ENCODE assay signal across 8 cellular contexts in genomic region chr9:32550609-32551490, GRCh38. TPM values are rescaled to one million over a fixed set of nuclear protein-coding genes. Genes with fewer than 3 reads are reported as not detected.
DNase-seq lines count a peak whose midpoint lies in the region; ATAC-seq and TF ChIP-seq lines count a peak whose summit lies in the region.

No MANE protein-coding gene starts in this region.

- H3K27ac ChIP-seq in endodermal cell (ENCODE audit: low read depth, low read length) (peak overlapping the region; percentile 89), mesodermal cell (ENCODE audit: low read depth, low read length, severe bottlenecking) (peak overlapping the region; percentile 93)

- peaks cover 35% of the 10 kb centered on the region for H3K36me3 Mint-ChIP-seq in endodermal cell (ENCODE audit: low read depth)

- H3K9me3 ChIP-seq in endodermal cell (ENCODE audit: control insufficient read depth, low read length) (peaks cover 5% of the 10 kb centered on the region), mesodermal cell (ENCODE audit: control insufficient read depth, low read length) (no peaks in the 10 kb centered on the region)

- no peaks in the 10 kb centered on the region for H3K4me1 ChIP-seq in endodermal cell (ENCODE audit: control insufficient read depth, insufficient read depth, low read length)
- H3K4me1 ChIP-seq in mesodermal cell (ENCODE audit: control insufficient read depth, insufficient read depth, low read length, poor library complexity, severe bottlenecking): no peaks in the 10 kb centered on the region

- peak overlapping the region; percentile 91 for H3K4me3 Mint-ChIP-seq in endodermal cell

- H3K9me3 Mint-ChIP-seq in endodermal cell: no peaks in the 10 kb centered on the region

- ATAC-seq in GM21390 (IDR thresholded peaks at IDR 0.05; ENCODE audit: unreplicated experiment): peak; percentile 60

- DNase-seq in Caki2 (ENCODE audit: low read depth) (peak; percentile 90), HUDEP-2 (lab: John Stamatoyannopoulos, UW; ENCODE audit: unreplicated experiment in 76 of 76) (peak in 75 of 76 experiments; percentile 14 to 90 (median 74)), NOMO-1 treated with dmso at 0.1 percent for 144 hours (lab: John Stamatoyannopoulos, UW; ENCODE audit: unreplicated experiment) (peak; percentile 66), endodermal cell (peak; percentile 99)
- peak; percentile 81 for DNase-seq in activated CD8-positive, alpha-beta memory T cell treated with anti-CD3 and anti-CD28 coated beads, Interleukin-2, amount 50 U/mL, for 24 hours (ENCODE audit: extremely low read depth)
- peak; percentile 90 to 93 for DNase-seq in stimulated activated CD8-positive, alpha-beta memory T cell treated with anti-CD3 and anti-CD28 coated beads, Interleukin-15, amount 100 ng/mL, for 4 hours (ENCODE audit: low read depth in 2 of 2)

- WGBS in endodermal cell (ENCODE audit: insufficient coverage in 1 of 2, insufficient read length in 1 of 2), 2 experiments: 0% methylated on average over 13 to 75 of the region's 75 CpGs
- 0 to 1% methylated on average over 64 to 65 of the region's 75 CpGs for WGBS in mesodermal cell (ENCODE audit: insufficient coverage in 2 of 2), 2 experiments

- H3K9ac ChIP-seq in endodermal cell (ENCODE audit: extremely low read depth, low read length, poor library complexity, severe bottlenecking): peak overlapping the region; percentile 89

- peaks cover 37% of the 10 kb centered on the region for H3K36me3 ChIP-seq in endodermal cell (ENCODE audit: control insufficient read depth, insufficient read depth, low read length)
- peaks cover 19% of the 10 kb centered on the region for H3K36me3 ChIP-seq in mesodermal cell (ENCODE audit: control insufficient read depth, insufficient read depth, low read length)

- no peaks in the 10 kb centered on the region for H3K27me3 ChIP-seq in endodermal cell (ENCODE audit: control insufficient read depth, insufficient read depth, low read length, poor library complexity, severe bottlenecking)

- TF ChIP-seq CTCF in endodermal cell (conservative IDR thresholded peaks at IDR 0.05): no peak

- in situ Hi-C loops in Caki2 (cut with HindIII; ENCODE audit: low pct_unique_long_range_greater_than_20kb, low sequenced_read_pairs): loop anchor here (25.0 kb wide), 1 partner anchor 436 kb away; no protein-coding TSS in a partner anchor

- peaks cover 7% of the 10 kb centered on the region for H3K4me1 Mint-ChIP-seq in endodermal cell

- H3K27me3 Mint-ChIP-seq in endodermal cell (ENCODE audit: insufficient read depth): no peaks in the 10 kb centered on the region

- peak overlapping the region; percentile 91 for H3K4me3 ChIP-seq in endodermal cell (ENCODE audit: low read length)
- H3K4me3 ChIP-seq in mesodermal cell (ENCODE audit: extremely low read depth, insufficient read depth, low read length, poor library complexity, severe bottlenecking): peak overlapping the region; percentile 77

- H3K27ac Mint-ChIP-seq in endodermal cell: peak overlapping the region; percentile 97

RNA-seq across cellular contexts. Expression of gene SMIM27, which starts 1.3 kb away (rescaled TPM):
- total RNA-seq in Caki2 (2014; rRNA removed; shearing (Covaris generic); ENCODE audit: low replicate concordance): 3.5 and 5.0 TPM in 2 replicates
- total RNA-seq in endodermal cell: 10 to 100 TPM; 14.0 to 18.4 TPM
- polyA plus RNA-seq in endodermal cell (2013, experiment 1 of 2): 29.8 TPM
- polyA plus RNA-seq in endodermal cell (2013, experiment 2 of 2): 29.0 TPM
- 30.8 TPM for polyA plus RNA-seq in mesodermal cell (2013, experiment 1 of 2)
- polyA plus RNA-seq in mesodermal cell (2013, experiment 2 of 2): 29.3 TPM

RNA-seq across cellular contexts. Expression of gene TOPORS, which starts 1.5 kb away (rescaled TPM):
- 9.8 and 9.9 TPM in 2 replicates for total RNA-seq in Caki2 (2014; rRNA removed; shearing (Covaris generic); ENCODE audit: low replicate concordance)
- total RNA-seq in endodermal cell: 10 to 100 TPM; 25.4 to 29.5 TPM
- 19.8 TPM for polyA plus RNA-seq in endodermal cell (2013, experiment 1 of 2)
- 20.2 TPM for polyA plus RNA-seq in endodermal cell (2013, experiment 2 of 2)
- polyA plus RNA-seq in mesodermal cell (2013, experiment 1 of 2): 16.8 TPM
- 18.9 TPM for polyA plus RNA-seq in mesodermal cell (2013, experiment 2 of 2)

RNA-seq across cellular contexts. Expression of gene NDUFB6, which starts 22.1 kb away (rescaled TPM):
- total RNA-seq in Caki2 (2014; rRNA removed; shearing (Covaris generic); ENCODE audit: low replicate concordance): 57.3 and 99.5 TPM in 2 replicates
- 10 to 100 TPM; 48.8 to 54.9 TPM for total RNA-seq in endodermal cell
- 71.7 TPM for polyA plus RNA-seq in endodermal cell (2013, experiment 1 of 2)
- polyA plus RNA-seq in endodermal cell (2013, experiment 2 of 2): 81.6 TPM
- 80.4 TPM for polyA plus RNA-seq in mesodermal cell (2013, experiment 1 of 2)
- polyA plus RNA-seq in mesodermal cell (2013, experiment 2 of 2): 91.0 TPM

RNA-seq across cellular contexts. Expression of gene RIGI, which starts 24.9 kb away (rescaled TPM):
- 2.8 and 5.8 TPM in 2 replicates for total RNA-seq in Caki2 (2014; rRNA removed; shearing (Covaris generic); ENCODE audit: low replicate concordance)
- 10 to 100 TPM in 1 of 2 donors, 1 to 10 TPM in 1; 8.3 to 12.6 TPM for total RNA-seq in endodermal cell
- polyA plus RNA-seq in endodermal cell (2013, experiment 1 of 2): 4.5 TPM
- polyA plus RNA-seq in endodermal cell (2013, experiment 2 of 2): 4.8 TPM
- 3.6 TPM for polyA plus RNA-seq in mesodermal cell (2013, experiment 1 of 2)
- polyA plus RNA-seq in mesodermal cell (2013, experiment 2 of 2): 3.7 TPM

Comparison
In these comparisons a context has a peak if more than half of its experiments do, and no peak if none do; other contexts are left out.
1. Peak in every context shown above with its lines: DNase-seq, ATAC-seq, H3K4me3 ChIP-seq and H3K27ac ChIP-seq.